ENCODE assay signal across 12 cellular contexts in the genomic region with DNA sequence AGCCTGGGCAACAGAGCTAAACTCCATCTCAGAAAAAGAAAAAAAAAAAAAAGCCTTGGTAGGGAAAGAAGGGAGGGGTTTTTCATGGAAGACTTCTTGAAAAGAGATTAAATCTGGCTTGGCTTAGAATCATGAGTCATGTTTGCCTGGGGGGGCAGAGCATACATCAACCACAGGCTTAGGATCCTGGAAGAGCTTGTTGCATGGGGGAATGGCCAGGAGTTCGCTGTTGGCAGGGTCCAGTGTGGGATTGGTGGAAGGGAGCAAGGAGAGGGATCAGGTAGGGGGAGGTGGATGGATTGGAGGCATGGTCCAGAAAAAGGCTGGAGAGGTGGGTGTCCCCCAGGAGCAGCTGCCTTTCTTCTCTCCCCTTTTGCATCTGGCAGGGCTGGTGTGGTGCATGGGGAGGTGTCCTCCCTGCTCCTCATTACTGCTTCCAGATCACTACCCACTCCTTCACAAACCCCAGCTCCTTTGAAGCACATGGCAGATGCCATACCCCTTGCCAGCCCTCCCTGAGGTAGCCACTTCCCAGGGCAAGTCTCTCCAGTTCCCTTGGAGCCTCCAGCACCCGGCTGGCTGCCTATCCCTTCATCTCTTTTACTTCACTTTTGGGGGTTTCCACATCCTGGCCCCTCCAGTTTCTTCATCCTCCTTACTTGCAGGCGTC. TPM values are rescaled to one million over a fixed set of nuclear protein-coding genes. Genes with fewer than 3 reads are reported as not detected.
DNase-seq lines count a peak whose midpoint lies in the region; FAIRE-seq and TF ChIP-seq lines count a peak whose summit lies in the region.
"Had no signal": no experiment of that assay in that cellular context is flagged by ENCODE, and none has a peak within 500 bp of the region (broad histone marks: within the 10 kb centered on the region; RNA-seq: fewer than 3 reads in every experiment).

No MANE protein-coding gene starts in this region.

- peaks cover 31% of the 10 kb centered on the region for H3K36me3 Mint-ChIP-seq in endothelial cell (ENCODE audit: low read depth, unreplicated experiment)
- H3K36me3 Mint-ChIP-seq in osteocyte (ENCODE audit: unreplicated experiment), result peaks cover 40% of the 10 kb centered on the region

- peaks cover 5% of the 10 kb centered on the region for H3K9me3 Mint-ChIP-seq in endothelial cell (ENCODE audit: unreplicated experiment)
- no peaks in the 10 kb centered on the region for H3K9me3 Mint-ChIP-seq in osteocyte (ENCODE audit: unreplicated experiment)

- H3K27ac Mint-ChIP-seq in endothelial cell (ENCODE audit: unreplicated experiment), result no peak overlapping the region
- H3K27ac Mint-ChIP-seq in osteocyte (ENCODE audit: unreplicated experiment), result peak overlapping the region; percentile 75

- DNase-seq in ELR (ENCODE audit: low read depth) (peak; percentile 93), RCC 7860 (ENCODE audit: low spot score) (peak; percentile 59), endothelial cell (ENCODE audit: low spot score) (no peak), osteocyte (ENCODE audit: extremely low spot score, unreplicated experiment) (no peak), NCI-H2196 (lab: John Stamatoyannopoulos, UW; ENCODE audit: unreplicated experiment) (no peak), NCI-H128 (lab: John Stamatoyannopoulos, UW; ENCODE audit: unreplicated experiment) (no peak), NCI-H1105 treated with DMSO at 0.1 percent for 48 hours (lab: John Stamatoyannopoulos, UW) (no peak)
- DNase-seq in stimulated activated naive CD4-positive, alpha-beta T cell treated with Interleukin-2 at 50 U/mL for 16 hours (lab: John Stamatoyannopoulos, UW), result no peak
- DNase-seq: body of pancreas, COR-L47, ovary, tibial artery had no signal

- FAIRE-seq in RCC 7860 (lab: Jason Lieb, UNC), result peak; percentile 78

- H3K4me3 Mint-ChIP-seq in endothelial cell (ENCODE audit: unreplicated experiment) (peak overlapping the region; percentile 54), osteocyte (ENCODE audit: unreplicated experiment) (peak overlapping the region; percentile 91)

- peaks cover 17% of the 10 kb centered on the region for H3K4me1 Mint-ChIP-seq in endothelial cell (ENCODE audit: unreplicated experiment)
- peaks cover 72% of the 10 kb centered on the region for H3K4me1 Mint-ChIP-seq in osteocyte (ENCODE audit: unreplicated experiment)

- H3K27me3 Mint-ChIP-seq in endothelial cell (ENCODE audit: unreplicated experiment) (peaks cover 3% of the 10 kb centered on the region), osteocyte (ENCODE audit: unreplicated experiment) (no peaks in the 10 kb centered on the region)

- TF ChIP-seq CTCF in endothelial cell (IDR thresholded peaks at IDR 0.05; ENCODE audit: unreplicated experiment) (no peak), osteocyte (IDR thresholded peaks at IDR 0.05) (no peak)

RNA-seq across cellular contexts. Expression of a gene that starts 2.5 kb away (rescaled TPM):
- total RNA-seq in endothelial cell (ENCODE audit: unreplicated experiment), result 18.3 TPM
- total RNA-seq in osteocyte, result 178 and 204 TPM in 2 replicates

Comparison
In these comparisons a context has a peak if more than half of its experiments do, and no peak if none do; other contexts are left out.
1. DNase-seq: peak in ELR (single experiment) and RCC 7860 (single experiment); none in endothelial cell (single experiment), osteocyte (single experiment), NCI-H2196 (single experiment), stimulated activated naive CD4-positive, alpha-beta T cell treated with Interleukin-2 at 50 U/mL for 16 hours (single experiment), NCI-H128 (single experiment) and NCI-H1105 treated with DMSO at 0.1 percent for 48 hours (single experiment).